ENCODE assay signal across 12 cellular contexts in the genomic region with DNA sequence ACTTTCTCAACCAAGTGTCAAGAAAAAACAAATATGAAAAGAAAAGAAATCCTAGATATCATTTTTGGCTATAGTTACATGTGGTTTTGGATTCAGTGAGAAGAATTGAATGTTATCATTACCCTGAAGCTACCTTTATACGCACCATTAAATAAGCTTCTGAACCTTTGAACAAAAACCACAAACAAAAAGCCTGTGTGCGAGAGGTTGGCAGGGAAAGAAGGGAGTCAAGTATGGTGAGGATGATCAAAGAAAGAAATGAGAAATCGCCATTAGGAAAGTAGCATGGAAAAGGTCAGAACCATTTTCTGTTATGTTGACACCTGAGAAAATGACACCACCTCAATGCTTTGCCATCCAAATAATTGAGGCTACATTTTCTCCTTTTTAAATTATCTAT. TPM values are rescaled to one million over a fixed set of nuclear protein-coding genes. Genes with fewer than 3 reads are reported as not detected.
DNase-seq lines count a peak whose midpoint lies in the region; ATAC-seq, FAIRE-seq and TF ChIP-seq lines count a peak whose summit lies in the region.
"Had no signal": no experiment of that assay in that cellular context is flagged by ENCODE, and none has a peak within 500 bp of the region (broad histone marks: within the 10 kb centered on the region; RNA-seq: fewer than 3 reads in every experiment).

No MANE protein-coding gene starts in this region.

- H3K27me3 Mint-ChIP-seq in mesothelial cell of epicardium (ENCODE audit: low read depth), result no peaks in the 10 kb centered on the region
- H3K27me3 Mint-ChIP-seq: activated B cell treated with CpG ODN at 0.5 μM for 24 hours had no signal

- H3K36me3 Mint-ChIP-seq in mesothelial cell of epicardium, result no peaks in the 10 kb centered on the region
- H3K36me3 Mint-ChIP-seq: activated naive CD8-positive, alpha-beta T cell; immature natural killer cell had no signal

- no peaks in the 10 kb centered on the region for H3K9me3 Mint-ChIP-seq in mesothelial cell of epicardium
- H3K9me3 Mint-ChIP-seq: activated B cell treated with CpG ODN at 0.5 μM for 24 hours had no signal

- peak overlapping the region; percentile 100 for H3K27ac ChIP-seq in SK-N-MC
- H3K27ac ChIP-seq: parathyroid adenoma had no signal

- DNase-seq in NCI-H1092 treated with DMSO at 0.1 percent for 48 hours (lab: John Stamatoyannopoulos, UW) (peak; percentile 25), NCI-H1092 (lab: John Stamatoyannopoulos, UW) (no peak), LoVo (ENCODE audit: low spot score) (peak; percentile 14), SK-N-MC (ENCODE audit: low read depth, low spot score) (no peak), mesothelial cell of epicardium (ENCODE audit: low spot score in 2 of 2, unreplicated experiment in 2 of 2) (no peak), H54 (ENCODE audit: insufficient read length, low spot score) (no peak)
- DNase-seq: activated B cell treated with CpG ODN at 0.5 μM for 24 hours, immature natural killer cell had no signal

- H3K4me3 ChIP-seq in SK-N-MC, result peak overlapping the region; percentile 1; the same call in 1 of the 2 replicates

- peaks cover 20% of the 10 kb centered on the region for H3K36me3 ChIP-seq in SK-N-MC (ENCODE audit: insufficient read depth, low read length)

- ATAC-seq in GM19455 (IDR thresholded peaks at IDR 0.05; ENCODE audit: unreplicated experiment) (no peak), GM21786 (IDR thresholded peaks at IDR 0.05; ENCODE audit: unreplicated experiment) (no peak)

- peak overlapping the region; percentile 98 for H3K9ac ChIP-seq in SK-N-MC (ENCODE audit: insufficient read length)
- H3K9ac ChIP-seq: parathyroid adenoma had no signal

- H3K27ac Mint-ChIP-seq in mesothelial cell of epicardium, result peak overlapping the region; percentile 75
- H3K27ac Mint-ChIP-seq: activated B cell treated with CpG ODN at 0.5 μM for 24 hours, immature natural killer cell had no signal

- no peak for TF ChIP-seq POLR2A in H54 (IDR thresholded peaks at IDR 0.05; ENCODE audit: low read depth, low read length)

- FAIRE-seq in H54 (lab: Jason Lieb, UNC), result no peak

- peaks cover 30% of the 10 kb centered on the region for H3K4me1 Mint-ChIP-seq in mesothelial cell of epicardium

- H3K9me3 ChIP-seq in SK-N-MC (ENCODE audit: low read depth, low read length), result no peaks in the 10 kb centered on the region

- TF ChIP-seq CTCF in mesothelial cell of epicardium (IDR thresholded peaks at IDR 0.05; ENCODE audit: unreplicated experiment), result no peak

- H3K4me3 Mint-ChIP-seq in mesothelial cell of epicardium, result no peak overlapping the region
- H3K4me3 Mint-ChIP-seq: immature natural killer cell had no signal

RNA-seq across cellular contexts. Expression of gene SLC7A11, which starts 1.2 kb away (rescaled TPM):
- 2.8 to 3.4 TPM (median 3.0 TPM) in 3 replicates for total RNA-seq in mesothelial cell of epicardium

Comparison
In these comparisons a context has a peak if more than half of its experiments do, and no peak if none do; other contexts are left out.
1. DNase-seq: peak in NCI-H1092 treated with DMSO at 0.1 percent for 48 hours (single experiment) and LoVo (single experiment); none in NCI-H1092 (single experiment), SK-N-MC (single experiment), mesothelial cell of epicardium (0 of 2) and H54 (single experiment).